1 cellular context compared by ENCODE assay signal in the genomic region with DNA sequence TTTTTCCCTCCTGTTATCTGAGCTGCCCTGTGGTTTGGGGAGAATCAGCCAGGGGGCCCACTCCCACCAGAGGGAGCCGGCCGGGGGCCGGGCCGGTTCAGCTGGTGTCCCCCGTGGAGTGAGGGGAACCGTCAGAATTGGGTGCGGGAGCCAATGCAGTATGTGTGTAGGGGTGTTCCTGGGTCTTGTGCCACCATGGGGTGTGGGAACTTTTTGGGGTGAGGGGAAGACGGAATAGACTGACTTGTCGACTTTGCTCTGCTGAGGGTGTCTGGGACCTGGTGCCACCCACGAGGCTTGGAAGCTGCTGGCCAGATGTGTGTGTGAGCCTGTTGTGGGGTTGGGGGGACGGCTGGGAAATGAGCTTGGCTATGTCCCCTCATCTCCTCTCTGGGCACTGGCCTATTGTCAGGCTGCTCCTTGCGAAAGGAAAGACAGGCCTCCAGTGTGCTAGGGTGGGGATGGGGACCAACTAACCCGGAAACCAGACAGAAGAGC.
TF ChIP-seq lines count a peak whose summit lies in the region.

No MANE protein-coding gene starts in this region.

TF ChIP-seq in HEK293, 187 proteins besides CTCF, POLR2A, EP300 and RAD21 (continued from another document):
- TF ChIP-seq, protein P1, sequence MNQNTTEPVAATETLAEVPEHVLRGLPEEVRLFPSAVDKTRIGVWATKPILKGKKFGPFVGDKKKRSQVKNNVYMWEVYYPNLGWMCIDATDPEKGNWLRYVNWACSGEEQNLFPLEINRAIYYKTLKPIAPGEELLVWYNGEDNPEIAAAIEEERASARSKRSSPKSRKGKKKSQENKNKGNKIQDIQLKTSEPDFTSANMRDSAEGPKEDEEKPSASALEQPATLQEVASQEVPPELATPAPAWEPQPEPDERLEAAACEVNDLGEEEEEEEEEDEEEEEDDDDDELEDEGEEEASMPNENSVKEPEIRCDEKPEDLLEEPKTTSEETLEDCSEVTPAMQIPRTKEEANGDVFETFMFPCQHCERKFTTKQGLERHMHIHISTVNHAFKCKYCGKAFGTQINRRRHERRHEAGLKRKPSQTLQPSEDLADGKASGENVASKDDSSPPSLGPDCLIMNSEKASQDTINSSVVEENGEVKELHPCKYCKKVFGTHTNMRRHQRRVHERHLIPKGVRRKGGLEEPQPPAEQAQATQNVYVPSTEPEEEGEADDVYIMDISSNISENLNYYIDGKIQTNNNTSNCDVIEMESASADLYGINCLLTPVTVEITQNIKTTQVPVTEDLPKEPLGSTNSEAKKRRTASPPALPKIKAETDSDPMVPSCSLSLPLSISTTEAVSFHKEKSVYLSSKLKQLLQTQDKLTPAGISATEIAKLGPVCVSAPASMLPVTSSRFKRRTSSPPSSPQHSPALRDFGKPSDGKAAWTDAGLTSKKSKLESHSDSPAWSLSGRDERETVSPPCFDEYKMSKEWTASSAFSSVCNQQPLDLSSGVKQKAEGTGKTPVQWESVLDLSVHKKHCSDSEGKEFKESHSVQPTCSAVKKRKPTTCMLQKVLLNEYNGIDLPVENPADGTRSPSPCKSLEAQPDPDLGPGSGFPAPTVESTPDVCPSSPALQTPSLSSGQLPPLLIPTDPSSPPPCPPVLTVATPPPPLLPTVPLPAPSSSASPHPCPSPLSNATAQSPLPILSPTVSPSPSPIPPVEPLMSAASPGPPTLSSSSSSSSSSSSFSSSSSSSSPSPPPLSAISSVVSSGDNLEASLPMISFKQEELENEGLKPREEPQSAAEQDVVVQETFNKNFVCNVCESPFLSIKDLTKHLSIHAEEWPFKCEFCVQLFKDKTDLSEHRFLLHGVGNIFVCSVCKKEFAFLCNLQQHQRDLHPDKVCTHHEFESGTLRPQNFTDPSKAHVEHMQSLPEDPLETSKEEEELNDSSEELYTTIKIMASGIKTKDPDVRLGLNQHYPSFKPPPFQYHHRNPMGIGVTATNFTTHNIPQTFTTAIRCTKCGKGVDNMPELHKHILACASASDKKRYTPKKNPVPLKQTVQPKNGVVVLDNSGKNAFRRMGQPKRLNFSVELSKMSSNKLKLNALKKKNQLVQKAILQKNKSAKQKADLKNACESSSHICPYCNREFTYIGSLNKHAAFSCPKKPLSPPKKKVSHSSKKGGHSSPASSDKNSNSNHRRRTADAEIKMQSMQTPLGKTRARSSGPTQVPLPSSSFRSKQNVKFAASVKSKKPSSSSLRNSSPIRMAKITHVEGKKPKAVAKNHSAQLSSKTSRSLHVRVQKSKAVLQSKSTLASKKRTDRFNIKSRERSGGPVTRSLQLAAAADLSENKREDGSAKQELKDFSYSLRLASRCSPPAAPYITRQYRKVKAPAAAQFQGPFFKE (tag by site-specific recombination; IDR thresholded peaks at IDR 0.05; ENCODE audit: borderline replicate concordance), result no peak
- TF ChIP-seq ZFHX2 (tag by site-specific recombination; conservative IDR thresholded peaks at IDR 0.05), result no peak; the same call in 1 of the 2 replicates
- TF ChIP-seq WT1 (tag by site-specific recombination; IDR thresholded peaks at IDR 0.05), result no peak
- no peak for TF ChIP-seq ZNF341 (tag by site-specific recombination; IDR thresholded peaks at IDR 0.05; ENCODE audit: low read depth)
- no peak for TF ChIP-seq OSR2 (tag by site-specific recombination; IDR thresholded peaks at IDR 0.05)
- no peak for TF ChIP-seq ZNF394 (tag by site-specific recombination; IDR thresholded peaks at IDR 0.05; ENCODE audit: borderline replicate concordance)
- TF ChIP-seq, protein P2, sequence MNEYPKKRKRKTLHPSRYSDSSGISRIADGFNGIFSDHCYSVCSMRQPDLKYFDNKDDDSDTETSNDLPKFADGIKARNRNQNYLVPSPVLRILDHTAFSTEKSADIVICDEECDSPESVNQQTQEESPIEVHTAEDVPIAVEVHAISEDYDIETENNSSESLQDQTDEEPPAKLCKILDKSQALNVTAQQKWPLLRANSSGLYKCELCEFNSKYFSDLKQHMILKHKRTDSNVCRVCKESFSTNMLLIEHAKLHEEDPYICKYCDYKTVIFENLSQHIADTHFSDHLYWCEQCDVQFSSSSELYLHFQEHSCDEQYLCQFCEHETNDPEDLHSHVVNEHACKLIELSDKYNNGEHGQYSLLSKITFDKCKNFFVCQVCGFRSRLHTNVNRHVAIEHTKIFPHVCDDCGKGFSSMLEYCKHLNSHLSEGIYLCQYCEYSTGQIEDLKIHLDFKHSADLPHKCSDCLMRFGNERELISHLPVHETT (tag by site-specific recombination; IDR thresholded peaks at IDR 0.05), result no peak
- TF ChIP-seq ZNF521 (tag by site-specific recombination; IDR thresholded peaks at IDR 0.05), result no peak
- TF ChIP-seq ZNF16 (tag by site-specific recombination; IDR thresholded peaks at IDR 0.05; ENCODE audit: low read depth), result no peak
- no peak for TF ChIP-seq ZNF114 (tag by site-specific recombination; IDR thresholded peaks at IDR 0.05)
- TF ChIP-seq ZNF132 (tag by site-specific recombination; IDR thresholded peaks at IDR 0.05; ENCODE audit: borderline replicate concordance), result no peak
- TF ChIP-seq ZNF221 (tag by site-specific recombination; IDR thresholded peaks at IDR 0.05; ENCODE audit: borderline replicate concordance), result no peak
- TF ChIP-seq, protein P3, sequence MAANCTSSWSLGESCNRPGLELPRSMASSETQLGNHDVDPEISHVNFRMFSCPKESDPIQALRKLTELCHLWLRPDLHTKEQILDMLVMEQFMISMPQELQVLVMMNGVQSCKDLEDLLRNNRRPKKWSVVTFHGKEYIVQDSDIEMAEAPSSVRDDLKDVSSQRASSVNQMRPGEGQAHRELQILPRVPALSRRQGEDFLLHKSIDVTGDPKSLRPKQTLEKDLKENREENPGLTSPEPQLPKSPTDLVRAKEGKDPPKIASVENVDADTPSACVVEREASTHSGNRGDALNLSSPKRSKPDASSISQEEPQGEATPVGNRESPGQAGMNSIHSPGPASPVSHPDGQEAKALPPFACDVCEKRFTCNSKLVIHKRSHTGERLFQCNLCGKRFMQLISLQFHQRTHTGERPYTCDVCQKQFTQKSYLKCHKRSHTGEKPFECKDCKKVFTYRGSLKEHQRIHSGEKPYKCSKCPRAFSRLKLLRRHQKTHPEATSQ (tag by site-specific recombination; IDR thresholded peaks at IDR 0.05), result no peak
- peak; percentile 44 for TF ChIP-seq GLIS1 (tag by site-specific recombination; IDR thresholded peaks at IDR 0.05)
- TF ChIP-seq ZSCAN16 (tag by site-specific recombination; IDR thresholded peaks at IDR 0.05), result no peak
- peak; percentile 75 for TF ChIP-seq GLIS2 (tag by site-specific recombination; IDR thresholded peaks at IDR 0.05)
- no peak for TF ChIP-seq ZNF350 (tag by site-specific recombination; IDR thresholded peaks at IDR 0.05)
- TF ChIP-seq ZNF529 (tag by site-specific recombination; IDR thresholded peaks at IDR 0.05; ENCODE audit: insufficient replicate concordance), result no peak
- no peak for TF ChIP-seq ZNF629 (tag by site-specific recombination; IDR thresholded peaks at IDR 0.05)
- TF ChIP-seq, protein P4, sequence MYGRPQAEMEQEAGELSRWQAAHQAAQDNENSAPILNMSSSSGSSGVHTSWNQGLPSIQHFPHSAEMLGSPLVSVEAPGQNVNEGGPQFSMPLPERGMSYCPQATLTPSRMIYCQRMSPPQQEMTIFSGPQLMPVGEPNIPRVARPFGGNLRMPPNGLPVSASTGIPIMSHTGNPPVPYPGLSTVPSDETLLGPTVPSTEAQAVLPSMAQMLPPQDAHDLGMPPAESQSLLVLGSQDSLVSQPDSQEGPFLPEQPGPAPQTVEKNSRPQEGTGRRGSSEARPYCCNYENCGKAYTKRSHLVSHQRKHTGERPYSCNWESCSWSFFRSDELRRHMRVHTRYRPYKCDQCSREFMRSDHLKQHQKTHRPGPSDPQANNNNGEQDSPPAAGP (tag by site-specific recombination; IDR thresholded peaks at IDR 0.05), result 0 out of 2 replicates have a peak, but pooled peaks have one; percentile 16
- TF ChIP-seq, protein P5, sequence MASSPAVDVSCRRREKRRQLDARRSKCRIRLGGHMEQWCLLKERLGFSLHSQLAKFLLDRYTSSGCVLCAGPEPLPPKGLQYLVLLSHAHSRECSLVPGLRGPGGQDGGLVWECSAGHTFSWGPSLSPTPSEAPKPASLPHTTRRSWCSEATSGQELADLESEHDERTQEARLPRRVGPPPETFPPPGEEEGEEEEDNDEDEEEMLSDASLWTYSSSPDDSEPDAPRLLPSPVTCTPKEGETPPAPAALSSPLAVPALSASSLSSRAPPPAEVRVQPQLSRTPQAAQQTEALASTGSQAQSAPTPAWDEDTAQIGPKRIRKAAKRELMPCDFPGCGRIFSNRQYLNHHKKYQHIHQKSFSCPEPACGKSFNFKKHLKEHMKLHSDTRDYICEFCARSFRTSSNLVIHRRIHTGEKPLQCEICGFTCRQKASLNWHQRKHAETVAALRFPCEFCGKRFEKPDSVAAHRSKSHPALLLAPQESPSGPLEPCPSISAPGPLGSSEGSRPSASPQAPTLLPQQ (tag by site-specific recombination; IDR thresholded peaks at IDR 0.05), result peak; percentile 58; the same call in 1 of the 2 replicates
- TF ChIP-seq, protein P6, sequence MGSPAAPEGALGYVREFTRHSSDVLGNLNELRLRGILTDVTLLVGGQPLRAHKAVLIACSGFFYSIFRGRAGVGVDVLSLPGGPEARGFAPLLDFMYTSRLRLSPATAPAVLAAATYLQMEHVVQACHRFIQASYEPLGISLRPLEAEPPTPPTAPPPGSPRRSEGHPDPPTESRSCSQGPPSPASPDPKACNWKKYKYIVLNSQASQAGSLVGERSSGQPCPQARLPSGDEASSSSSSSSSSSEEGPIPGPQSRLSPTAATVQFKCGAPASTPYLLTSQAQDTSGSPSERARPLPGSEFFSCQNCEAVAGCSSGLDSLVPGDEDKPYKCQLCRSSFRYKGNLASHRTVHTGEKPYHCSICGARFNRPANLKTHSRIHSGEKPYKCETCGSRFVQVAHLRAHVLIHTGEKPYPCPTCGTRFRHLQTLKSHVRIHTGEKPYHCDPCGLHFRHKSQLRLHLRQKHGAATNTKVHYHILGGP (tag by site-specific recombination; IDR thresholded peaks at IDR 0.05), result no peak
- TF ChIP-seq, protein P7, sequence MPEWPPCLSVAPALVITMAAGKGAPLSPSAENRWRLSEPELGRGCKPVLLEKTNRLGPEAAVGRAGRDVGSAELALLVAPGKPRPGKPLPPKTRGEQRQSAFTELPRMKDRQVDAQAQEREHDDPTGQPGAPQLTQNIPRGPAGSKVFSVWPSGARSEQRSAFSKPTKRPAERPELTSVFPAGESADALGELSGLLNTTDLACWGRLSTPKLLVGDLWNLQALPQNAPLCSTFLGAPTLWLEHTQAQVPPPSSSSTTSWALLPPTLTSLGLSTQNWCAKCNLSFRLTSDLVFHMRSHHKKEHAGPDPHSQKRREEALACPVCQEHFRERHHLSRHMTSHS (tag by site-specific recombination; IDR thresholded peaks at IDR 0.05), result no peak
- no peak for TF ChIP-seq ZNF791 (tag by site-specific recombination; IDR thresholded peaks at IDR 0.05)
- TF ChIP-seq ZNF747 (tag by site-specific recombination; IDR thresholded peaks at IDR 0.05), result no peak
- no peak for TF ChIP-seq GFI1B (tag by site-specific recombination; IDR thresholded peaks at IDR 0.05)
- TF ChIP-seq, protein P8, sequence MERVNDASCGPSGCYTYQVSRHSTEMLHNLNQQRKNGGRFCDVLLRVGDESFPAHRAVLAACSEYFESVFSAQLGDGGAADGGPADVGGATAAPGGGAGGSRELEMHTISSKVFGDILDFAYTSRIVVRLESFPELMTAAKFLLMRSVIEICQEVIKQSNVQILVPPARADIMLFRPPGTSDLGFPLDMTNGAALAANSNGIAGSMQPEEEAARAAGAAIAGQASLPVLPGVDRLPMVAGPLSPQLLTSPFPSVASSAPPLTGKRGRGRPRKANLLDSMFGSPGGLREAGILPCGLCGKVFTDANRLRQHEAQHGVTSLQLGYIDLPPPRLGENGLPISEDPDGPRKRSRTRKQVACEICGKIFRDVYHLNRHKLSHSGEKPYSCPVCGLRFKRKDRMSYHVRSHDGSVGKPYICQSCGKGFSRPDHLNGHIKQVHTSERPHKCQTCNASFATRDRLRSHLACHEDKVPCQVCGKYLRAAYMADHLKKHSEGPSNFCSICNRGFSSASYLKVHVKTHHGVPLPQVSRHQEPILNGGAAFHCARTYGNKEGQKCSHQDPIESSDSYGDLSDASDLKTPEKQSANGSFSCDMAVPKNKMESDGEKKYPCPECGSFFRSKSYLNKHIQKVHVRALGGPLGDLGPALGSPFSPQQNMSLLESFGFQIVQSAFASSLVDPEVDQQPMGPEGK (tag by site-specific recombination; IDR thresholded peaks at IDR 0.05), result peak; percentile 20; the same call in 1 of the 2 replicates
- TF ChIP-seq ZFP37 (tag by site-specific recombination; IDR thresholded peaks at IDR 0.05), result no peak
- TF ChIP-seq ZNF837 (tag by site-specific recombination; IDR thresholded peaks at IDR 0.05), result no peak
